ENCODE assay signal across 8 cellular contexts in the genomic region with DNA sequence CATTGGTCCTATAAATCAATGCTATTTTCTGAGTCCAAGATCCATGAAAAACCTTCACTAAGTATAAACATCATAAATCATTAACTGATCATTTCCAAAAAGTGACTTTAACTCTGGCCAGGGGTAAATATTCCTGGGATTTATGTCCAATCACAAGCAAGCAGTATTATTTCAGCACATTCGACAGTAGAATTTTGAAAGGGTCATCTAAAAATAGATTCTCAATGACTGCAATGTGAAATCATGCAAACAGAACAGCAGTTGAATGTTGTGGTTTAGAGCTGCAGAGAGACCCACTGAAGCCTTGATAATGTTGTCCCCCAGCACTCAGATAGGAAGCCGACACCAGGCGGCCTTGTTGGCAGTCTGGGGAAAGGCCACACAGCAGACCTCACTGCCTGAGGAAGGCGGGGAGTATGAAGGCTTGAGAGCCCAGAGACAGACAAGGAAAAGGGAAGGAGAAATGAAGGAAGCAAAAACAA. TPM values are rescaled to one million over a fixed set of nuclear protein-coding genes. Genes with fewer than 3 reads are reported as not detected.
A peak's percentile ranks its signal among the peaks of the same experiment; 100 is the strongest.
DNase-seq lines count a peak whose midpoint lies in the region; ATAC-seq and TF ChIP-seq lines count a peak whose summit lies in the region.

No MANE protein-coding gene starts in this region.

- ATAC-seq in gastroesophageal sphincter: peak; percentile 31
- ATAC-seq in GM18868 (IDR thresholded peaks at IDR 0.05; ENCODE audit: unreplicated experiment): no peak

- intact Hi-C loops in prostate gland (cut with DNase I): no loop called here

- no peak overlapping the region for H3K4me3 ChIP-seq in Peyer's patch
- H3K4me3 ChIP-seq in gastroesophageal sphincter: no peak overlapping the region
- H3K4me3 ChIP-seq in prostate gland: no peak overlapping the region

- peak in 1 of 6 experiments; percentile 7 for TF ChIP-seq CTCF in Peyer's patch (IDR thresholded peaks at IDR 0.05)
- TF ChIP-seq CTCF in gastroesophageal sphincter (IDR thresholded peaks at IDR 0.05): no peak
- TF ChIP-seq CTCF in prostate gland (IDR thresholded peaks at IDR 0.05): no peak

- DNase-seq in GM04503 (ENCODE audit: low read depth) (peak; percentile 16), Peyer's patch (peak in 2 of 3 donors; percentile 72 to 73), prostate gland (ENCODE audit: low spot score) (no peak), activated gamma-delta T cell treated with Interleukin-2 at 50 U/mL for 16 hours (no peak), GM19238 (ENCODE audit: insufficient read length, low spot score) (no peak)
- no peak for DNase-seq in activated CD8-positive, alpha-beta memory T cell treated with anti-CD3 and anti-CD28 coated beads, Interleukin-2, amount 50 U/mL, for 48 hours

- no peak for TF ChIP-seq EP300 in gastroesophageal sphincter (IDR thresholded peaks at IDR 0.05)

- H3K27me3 ChIP-seq in Peyer's patch: no peaks in the 10 kb centered on the region
- no peaks in the 10 kb centered on the region for H3K27me3 ChIP-seq in gastroesophageal sphincter
- H3K27me3 ChIP-seq in prostate gland (replicated peaks; ENCODE audit: insufficient read depth): no peaks in the 10 kb centered on the region

- H3K9me3 ChIP-seq in Peyer's patch (no peaks in the 10 kb centered on the region), gastroesophageal sphincter (no peaks in the 10 kb centered on the region), prostate gland (no peaks in the 10 kb centered on the region)

- H3K27ac ChIP-seq in Peyer's patch: peak overlapping the region in 3 of 4 donors; percentile 38 to 69 (median 62)
- H3K27ac ChIP-seq in gastroesophageal sphincter: peak overlapping the region in 3 of 4 donors; percentile 21 to 66 (median 54)
- H3K27ac ChIP-seq in prostate gland: peak overlapping the region; percentile 23 to 45

- no peak for TF ChIP-seq POLR2A in Peyer's patch (IDR thresholded peaks at IDR 0.05)
- no peak for TF ChIP-seq POLR2A in gastroesophageal sphincter (IDR thresholded peaks at IDR 0.05)
- TF ChIP-seq POLR2A in prostate gland (IDR thresholded peaks at IDR 0.05): no peak

- H3K36me3 ChIP-seq in Peyer's patch: no peaks in the 10 kb centered on the region
- no peaks in the 10 kb centered on the region for H3K36me3 ChIP-seq in gastroesophageal sphincter
- no peaks in the 10 kb centered on the region for H3K36me3 ChIP-seq in prostate gland

- H3K4me1 ChIP-seq in Peyer's patch: peaks cover 0 to 10% (median 5%) of the 10 kb centered on the region in 4 donors
- peaks cover 0 to 40% (median 18%) of the 10 kb centered on the region in 3 donors for H3K4me1 ChIP-seq in gastroesophageal sphincter
- H3K4me1 ChIP-seq in prostate gland (replicated peaks): no peaks in the 10 kb centered on the region

- 11 to 26% methylated on average over 3 to 4 of the region's 4 CpGs for WGBS in gastroesophageal sphincter (ENCODE audit: low coverage in 1 of 2), 2 donors
- WGBS in prostate gland: 46% methylated on average over 4 of the region's 4 CpGs

RNA-seq across cellular contexts. Expression of gene FAM107B, which starts 38.1 kb away (rescaled TPM):
- total RNA-seq in Peyer's patch: 10 to 100 TPM; 36.6 to 89.1 (median 39.6) TPM
- 10 to 100 TPM in 3 of 4 donors, 1 to 10 TPM in 1; 7.3 to 15.6 (median 13.3) TPM for total RNA-seq in gastroesophageal sphincter
- total RNA-seq in prostate gland: 10 to 100 TPM; 32.9 to 63.9 TPM

Comparison
In these comparisons a context has a peak if more than half of its experiments do, and no peak if none do; other contexts are left out.
1. DNase-seq: peak in GM04503 (single experiment) and Peyer's patch (2 of 3); none in prostate gland (single experiment), activated gamma-delta T cell treated with Interleukin-2 at 50 U/mL for 16 hours (single experiment), GM19238 (single experiment) and activated CD8-positive, alpha-beta memory T cell treated with anti-CD3 and anti-CD28 coated beads, Interleukin-2, amount 50 U/mL, for 48 hours (single experiment).
2. Peak in every context shown above with its lines, with median percentiles within 50 percentile points of each other: H3K27ac ChIP-seq.